Comparison of ENCODE assay signal across 1 cellular context in genomic region chr18:49021076-49021432, GRCh38.
TF ChIP-seq lines count a peak whose summit lies in the region.

No MANE protein-coding gene starts in this region.

TF ChIP-seq in HEK293, 187 proteins besides CTCF, POLR2A, EP300 and RAD21 (continued from another document):
- TF ChIP-seq ZNF202 (tag by site-specific recombination; IDR thresholded peaks at IDR 0.05; ENCODE audit: borderline replicate concordance) (no peak), PATZ1 (tag by site-specific recombination; IDR thresholded peaks at IDR 0.05) (no peak), MZF1 (tag by site-specific recombination; IDR thresholded peaks at IDR 0.05; ENCODE audit: borderline replicate concordance) (no peak), HIC1 (tag by site-specific recombination; IDR thresholded peaks at IDR 0.05) (no peak), ZXDB (tag by site-specific recombination; IDR thresholded peaks at IDR 0.05) (no peak), ZNF747 (tag by site-specific recombination; IDR thresholded peaks at IDR 0.05) (no peak), ZNF558 (tag by site-specific recombination; IDR thresholded peaks at IDR 0.05) (no peak)
